ENCODE assay signal across 11 cellular contexts in genomic region chr9:3962467-3962866, GRCh38.
DNase-seq lines count a peak whose midpoint lies in the region; ATAC-seq, FAIRE-seq and TF ChIP-seq lines count a peak whose summit lies in the region.
"Had no signal": no experiment of that assay in that cellular context is flagged by ENCODE, and none has a peak within 500 bp of the region (broad histone marks: within the 10 kb centered on the region; RNA-seq: fewer than 3 reads in every experiment).

No MANE protein-coding gene starts in this region.

- intact Hi-C loops in A673 (cut with micrococcal nuclease; ENCODE audit: unreplicated experiment), result no loop called here

- H3K4me3 ChIP-seq in A673 (ENCODE audit: low read depth, low read length, poor library complexity, severe bottlenecking) (no peak overlapping the region), HEK293 (ENCODE audit: low read depth, low read length) (no peak overlapping the region), MG63 (no peak overlapping the region)

- H3K4me1 ChIP-seq in A673 (ENCODE audit: insufficient read depth, low read length, poor library complexity, severe bottlenecking) (peaks cover 16% of the 10 kb centered on the region), HEK293 (ENCODE audit: control insufficient read depth, insufficient read depth, low read length) (no peaks in the 10 kb centered on the region; the same call in 1 of the 2 replicates)

- no peak for TF ChIP-seq POLR2A in GM12891 (IDR thresholded peaks at IDR 0.05; ENCODE audit: low read depth, low read length)

- no peak for FAIRE-seq in GM12891 (lab: Jason Lieb, UNC)

- no TSS peak for BruUV-seq in A673 (replicated peaks; lab: Mats Ljungman, UMichigan)

- ATAC-seq in SK-N-SH treated with all-trans-retinoic acid at 6 μM for 48 hours, result peak; percentile 26; the same call in 2 of the 3 replicates

- TF ChIP-seq CTCF in A673 (conservative IDR thresholded peaks at IDR 0.05; ENCODE audit: low read depth, low read length), result no peak
- TF ChIP-seq CTCF in HEK293 (tag by site-specific recombination; IDR thresholded peaks at IDR 0.05), result no peak

- CTCF ChIA-PET in A673 (lab: Charles Lee), result interaction anchor here (0.6 kb wide), 1 partner anchor 8 kb away, joined by 5 read pairs; no protein-coding TSS in a partner anchor
- CTCF ChIA-PET in HEK293 (lab: Yijun Ruan, JAX), result no interaction called here

- POLR2A ChIA-PET in A673 (lab: Charles Lee; ENCODE audit: low non-redundant PET), result no interaction called here
- POLR2A ChIA-PET in HEK293 (lab: Yijun Ruan, JAX), result interaction anchor here (0.7 kb wide), 1 partner anchor 164 kb away, joined by 7 read pairs; no protein-coding TSS in a partner anchor

- H3K27ac ChIP-seq in A673 (ENCODE audit: low read depth, low read length, poor library complexity, severe bottlenecking), result no peak overlapping the region
- H3K27ac ChIP-seq in HEK293 (ENCODE audit: extremely low read depth, low read depth, low read length), result no peak overlapping the region

- H3K27me3 ChIP-seq in A673 (replicated peaks; ENCODE audit: insufficient read depth, low read depth, low read length, poor library complexity) (no peaks in the 10 kb centered on the region), MG63 (no peaks in the 10 kb centered on the region)

- DNase-seq in A673 (ENCODE audit: low spot score) (peak; percentile 39), kidney glomerular epithelial cell (lab: John Stamatoyannopoulos, UW) (peak; percentile 25), MG63 (no peak), GM12891 (ENCODE audit: insufficient read length, low spot score) (no peak), NCI-H187 (lab: John Stamatoyannopoulos, UW) (no peak), iPS-NIHi7 (ENCODE audit: extremely low spot score) (no peak)
- DNase-seq: activated naive CD4-positive, alpha-beta T cell; midbrain; substantia nigra had no signal

- H3K9me3 ChIP-seq in A673 (ENCODE audit: low read depth, low read length, poor library complexity, severe bottlenecking) (no peaks in the 10 kb centered on the region), HEK293 (ENCODE audit: control insufficient read depth, insufficient read depth, low read depth, low read length) (no peaks in the 10 kb centered on the region), MG63 (no peaks in the 10 kb centered on the region)

- no peaks in the 10 kb centered on the region for H3K36me3 ChIP-seq in A673 (ENCODE audit: insufficient read depth, low read length, poor library complexity, severe bottlenecking)
- no peaks in the 10 kb centered on the region for H3K36me3 ChIP-seq in HEK293 (ENCODE audit: control insufficient read depth in 2 of 2, insufficient read depth in 1 of 2, low read length in 2 of 2)
- H3K36me3 ChIP-seq in MG63, result no peaks in the 10 kb centered on the region

TF ChIP-seq in SK-N-SH treated with all-trans-retinoic acid at 6 μM for 48 hours, 23 proteins besides CTCF, POLR2A, EP300 and RAD21 (continues in another document):
- TF ChIP-seq PPARA (CRISPR knock-in tag; IDR thresholded peaks at IDR 0.05; ENCODE audit: borderline replicate concordance) (no peak), POU6F1 (CRISPR knock-in tag; IDR thresholded peaks at IDR 0.05; ENCODE audit: borderline replicate concordance, low read depth) (no peak), CSDC2 (CRISPR knock-in tag; IDR thresholded peaks at IDR 0.05) (no peak), BACH2 (CRISPR knock-in tag; IDR thresholded peaks at IDR 0.05; ENCODE audit: borderline replicate concordance) (no peak), ESRRG (CRISPR knock-in tag; IDR thresholded peaks at IDR 0.05) (no peak), TSHZ2 (CRISPR knock-in tag; IDR thresholded peaks at IDR 0.05) (no peak), OSR1 (CRISPR knock-in tag; IDR thresholded peaks at IDR 0.05) (no peak), ZFP30 (CRISPR knock-in tag; IDR thresholded peaks at IDR 0.05) (no peak), RARB (CRISPR knock-in tag; IDR thresholded peaks at IDR 0.05) (no peak)

TF ChIP-seq in GM12891, 5 proteins besides CTCF, POLR2A, EP300 and RAD21:
- TF ChIP-seq POU2F2 (IDR thresholded peaks at IDR 0.05; ENCODE audit: low read depth, low read length) (no peak), POLR2AphosphoS5 (IDR thresholded peaks at IDR 0.05; ENCODE audit: low read depth, low read length) (no peak), PAX5 (IDR thresholded peaks at IDR 0.05; ENCODE audit: insufficient read depth, low read length, severe bottlenecking) (no peak), SPI1 (IDR thresholded peaks at IDR 0.05; ENCODE audit: low read depth, low read length) (no peak), TAF1 (IDR thresholded peaks at IDR 0.05; ENCODE audit: low read depth, low read length) (no peak)

Comparison
In these comparisons a context has a peak if more than half of its experiments do, and no peak if none do; other contexts are left out.
1. DNase-seq: peak in A673 (single experiment) and kidney glomerular epithelial cell (single experiment); none in MG63 (single experiment), GM12891 (single experiment), NCI-H187 (0 of 2) and iPS-NIHi7 (single experiment).